ENCODE assay signal across 19 cellular contexts in the genomic region with DNA sequence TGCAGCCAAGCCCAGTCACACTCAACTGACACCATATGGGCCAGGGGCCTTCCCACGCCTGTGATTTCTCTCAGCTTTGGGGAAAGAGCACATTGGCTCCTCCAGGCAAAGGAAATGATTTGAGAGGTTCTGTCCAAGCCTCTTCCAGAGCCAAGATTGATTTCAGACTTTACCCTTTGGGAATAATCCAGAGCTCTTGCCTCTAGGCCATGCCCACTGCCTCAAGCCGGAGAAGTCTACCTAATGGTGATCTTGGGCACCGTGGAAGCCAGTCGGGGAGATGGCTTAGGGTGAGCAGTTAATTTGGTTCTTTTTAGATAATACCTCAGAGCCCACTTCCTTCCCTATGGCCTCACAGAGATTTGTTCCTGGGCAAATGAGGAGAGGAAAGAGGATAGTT. TPM values are rescaled to one million over a fixed set of nuclear protein-coding genes. Genes with fewer than 3 reads are reported as not detected.
DNase-seq lines count a peak whose midpoint lies in the region; FAIRE-seq and TF ChIP-seq lines count a peak whose summit lies in the region.
"Had no signal": no experiment of that assay in that cellular context is flagged by ENCODE, and none has a peak within 500 bp of the region (broad histone marks: within the 10 kb centered on the region; RNA-seq: fewer than 3 reads in every experiment).

No MANE protein-coding gene starts in this region.

- no peak overlapping the region for H4K91ac ChIP-seq in trophoblast cell (ENCODE audit: low read depth, low read length)

- no peak overlapping the region for H3K4me3 Mint-ChIP-seq in endodermal cell
- no peak overlapping the region for H3K4me3 Mint-ChIP-seq in nephron progenitor cell
- H3K4me3 Mint-ChIP-seq in HFFc6: no peak overlapping the region
- no peak overlapping the region for H3K4me3 Mint-ChIP-seq in osteocyte (ENCODE audit: unreplicated experiment)
- H3K4me3 Mint-ChIP-seq: GM23338, H9 had no signal

- H3K27me3 Mint-ChIP-seq in endodermal cell (ENCODE audit: insufficient read depth) (no peaks in the 10 kb centered on the region), nephron progenitor cell (ENCODE audit: low read depth, poor library complexity) (peaks cover 4% of the 10 kb centered on the region), HFFc6 (ENCODE audit: insufficient read depth) (peaks cover 13% of the 10 kb centered on the region), osteocyte (ENCODE audit: unreplicated experiment) (peaks cover 2% of the 10 kb centered on the region)

- H3K9ac ChIP-seq in endodermal cell (ENCODE audit: extremely low read depth, low read length, poor library complexity, severe bottlenecking) (no peak overlapping the region), trophoblast cell (ENCODE audit: low read length) (no peak overlapping the region)

- WGBS in endodermal cell (ENCODE audit: insufficient coverage in 1 of 2, insufficient read length in 1 of 2), 2 experiments: 98 to 100% methylated on average over 1 to 4 of the region's 4 CpGs
- no CpG with 5 or more reads among the region's 4 CpGs for WGBS in trophoblast cell (ENCODE audit: extremely low coverage, insufficient coverage, insufficient read length)

- no peaks in the 10 kb centered on the region for H3K9me3 ChIP-seq in endodermal cell (ENCODE audit: control insufficient read depth, low read length)
- H3K9me3 ChIP-seq in trophoblast cell (ENCODE audit: insufficient read depth, low read depth, low read length): no peaks in the 10 kb centered on the region

- H3K27ac Mint-ChIP-seq in endodermal cell: no peak overlapping the region
- H3K27ac Mint-ChIP-seq in nephron progenitor cell: peak overlapping the region; percentile 92
- H3K27ac Mint-ChIP-seq in HFFc6: no peak overlapping the region
- H3K27ac Mint-ChIP-seq in osteocyte (ENCODE audit: unreplicated experiment): no peak overlapping the region
- H3K27ac Mint-ChIP-seq: CD4-positive, alpha-beta memory T cell; GM23338; H9 had no signal

- H3K9me3 Mint-ChIP-seq in endodermal cell (no peaks in the 10 kb centered on the region), nephron progenitor cell (no peaks in the 10 kb centered on the region), HFFc6 (no peaks in the 10 kb centered on the region), osteocyte (ENCODE audit: unreplicated experiment) (no peaks in the 10 kb centered on the region)
- H3K9me3 Mint-ChIP-seq: GM23338, H9 had no signal

- H3K14ac ChIP-seq in trophoblast cell (ENCODE audit: low read length): no peak overlapping the region

- no peaks in the 10 kb centered on the region for H3K79me2 ChIP-seq in trophoblast cell (ENCODE audit: control insufficient read depth, insufficient read depth, low read length, poor library complexity)

- H2BK12ac ChIP-seq in trophoblast cell (ENCODE audit: low read length): no peak overlapping the region

- no peak overlapping the region for H3K4me2 ChIP-seq in trophoblast cell (ENCODE audit: low read length)
- H3K4me2 ChIP-seq: GM23338 had no signal

- H3K27me3 ChIP-seq in endodermal cell (ENCODE audit: control insufficient read depth, insufficient read depth, low read length, poor library complexity, severe bottlenecking): no peaks in the 10 kb centered on the region
- H3K27me3 ChIP-seq in trophoblast cell (ENCODE audit: insufficient read depth, low read length): no peaks in the 10 kb centered on the region

- no peak overlapping the region for H2BK5ac ChIP-seq in trophoblast cell (ENCODE audit: low read depth, low read length, poor library complexity)

- H3K27ac ChIP-seq in endodermal cell (ENCODE audit: low read depth, low read length): no peak overlapping the region
- no peak overlapping the region for H3K27ac ChIP-seq in trophoblast cell (ENCODE audit: low read depth, low read length)

- no peak overlapping the region for H3K18ac ChIP-seq in trophoblast cell (ENCODE audit: low read length)

- H3K4me3 ChIP-seq in endodermal cell (ENCODE audit: low read length) (no peak overlapping the region), trophoblast cell (ENCODE audit: low read depth, low read length) (peak overlapping the region; percentile 55)
- H3K4me3 ChIP-seq: GM12878, GM23338 had no signal

- H4K12ac ChIP-seq in trophoblast cell (ENCODE audit: low read depth, low read length): no peak overlapping the region

- H2AFZ ChIP-seq in trophoblast cell (ENCODE audit: insufficient read depth, low read length, poor library complexity): no peak overlapping the region
- H2AFZ ChIP-seq: GM23338 had no signal

- H2BK120ac ChIP-seq in trophoblast cell (ENCODE audit: insufficient read depth, low read length, poor library complexity): no peak overlapping the region

- no peaks in the 10 kb centered on the region for H3K4me1 ChIP-seq in endodermal cell (ENCODE audit: control insufficient read depth, insufficient read depth, low read length)
- H3K4me1 ChIP-seq in trophoblast cell (ENCODE audit: control insufficient read depth in 1 of 2, insufficient read depth in 2 of 2, low read length in 2 of 2): peaks cover 12 to 15% of the 10 kb centered on the region in 2 experiments

- H3K23ac ChIP-seq in trophoblast cell (ENCODE audit: low read length): no peak overlapping the region

- H3K36me3 ChIP-seq in endodermal cell (ENCODE audit: control insufficient read depth, insufficient read depth, low read length): no peaks in the 10 kb centered on the region
- no peaks in the 10 kb centered on the region for H3K36me3 ChIP-seq in trophoblast cell (ENCODE audit: control insufficient read depth in 1 of 2, insufficient read depth in 2 of 2, low read length in 2 of 2)

- H3K4me1 Mint-ChIP-seq in endodermal cell: peaks cover 8% of the 10 kb centered on the region
- peaks cover 85% of the 10 kb centered on the region for H3K4me1 Mint-ChIP-seq in nephron progenitor cell
- peaks cover 7% of the 10 kb centered on the region for H3K4me1 Mint-ChIP-seq in HFFc6 (ENCODE audit: low read depth)
- H3K4me1 Mint-ChIP-seq in osteocyte (ENCODE audit: unreplicated experiment): peaks cover 20% of the 10 kb centered on the region
- H3K4me1 Mint-ChIP-seq: CD4-positive, alpha-beta memory T cell had no signal

- DNase-seq in NCI-H69 (lab: John Stamatoyannopoulos, UW) (peak; percentile 35), endodermal cell (peak; percentile 13), nephron progenitor cell (no peak), trophoblast cell (no peak), GM12892 (ENCODE audit: insufficient read length) (no peak), HFFc6 (no peak), osteocyte (ENCODE audit: extremely low spot score, unreplicated experiment) (no peak), GM03348 (ENCODE audit: low spot score) (no peak)
- DNase-seq: C1 segment of cervical spinal cord; Calu3; CD4-positive, alpha-beta memory T cell; COR-L47; DMS53; DMS79 treated with DMSO at 0.1 percent for 48 hours; GF-D8; H9 had no signal

- no peak overlapping the region for H3K4ac ChIP-seq in trophoblast cell (ENCODE audit: low read depth, low read length)

- H4K8ac ChIP-seq in trophoblast cell (ENCODE audit: low read depth, low read length): no peak overlapping the region

- TF ChIP-seq CTCF in endodermal cell (conservative IDR thresholded peaks at IDR 0.05) (no peak), nephron progenitor cell (IDR thresholded peaks at IDR 0.05) (no peak), HFFc6 (IDR thresholded peaks at IDR 0.05) (no peak), osteocyte (IDR thresholded peaks at IDR 0.05) (no peak)

- FAIRE-seq in GM12892 (lab: Jason Lieb, UNC): no peak
- FAIRE-seq: GM12878, GM18507 had no signal

- no peaks in the 10 kb centered on the region for H3K36me3 Mint-ChIP-seq in endodermal cell (ENCODE audit: low read depth)
- H3K36me3 Mint-ChIP-seq in nephron progenitor cell (ENCODE audit: low read depth): no peaks in the 10 kb centered on the region
- H3K36me3 Mint-ChIP-seq in HFFc6 (ENCODE audit: low read depth): no peaks in the 10 kb centered on the region
- no peaks in the 10 kb centered on the region for H3K36me3 Mint-ChIP-seq in osteocyte (ENCODE audit: unreplicated experiment)
- H3K36me3 Mint-ChIP-seq: CD4-positive, alpha-beta memory T cell had no signal

- no peak for TF ChIP-seq POLR2A in GM12892 (IDR thresholded peaks at IDR 0.05; ENCODE audit: low read depth, low read length)

- H2AK5ac ChIP-seq in trophoblast cell (ENCODE audit: low read length): no peak overlapping the region

- peaks cover 2% of the 10 kb centered on the region for H3K79me1 ChIP-seq in trophoblast cell (ENCODE audit: low read length)

RNA-seq across cellular contexts. Expression of gene NUAK1, which starts 45.0 kb away (rescaled TPM):
- total RNA-seq in endodermal cell (10 to 100 TPM; 14.0 to 16.8 TPM), osteocyte (20.2 and 21.1 TPM in 2 replicates)
- 29.7 TPM for polyA plus RNA-seq in endodermal cell (2013, experiment 1 of 2)
- polyA plus RNA-seq in endodermal cell (2013, experiment 2 of 2): 27.3 TPM
- 34.0 and 34.8 TPM in 2 replicates for polyA plus RNA-seq in trophoblast cell (2013)
- not detected for polyA plus RNA-seq in GM12892 (2012; ENCODE audit: missing spikeins)
- 10 to 100 TPM; 11.0 to 37.3 (median 14.1) TPM for total RNA-seq in HFFc6 (2021; fragmentation: NEBNext Ultra II Directional; extraction: Animal tissue kit (Norgen Biotek cat#: 25700))
- total RNA-seq: CD4-positive, alpha-beta memory T cell had no signal
- polyA plus RNA-seq: CD4-positive, alpha-beta memory T cell had no signal

Comparison
In these comparisons a context has a peak if more than half of its experiments do, and no peak if none do; other contexts are left out.
1. DNase-seq: peak in NCI-H69 (single experiment) and endodermal cell (single experiment); none in nephron progenitor cell (single experiment), trophoblast cell (0 of 2), GM12892 (single experiment), HFFc6 (single experiment), osteocyte (single experiment) and GM03348 (single experiment).